9 cellular contexts compared by ENCODE assay signal in the genomic region with DNA sequence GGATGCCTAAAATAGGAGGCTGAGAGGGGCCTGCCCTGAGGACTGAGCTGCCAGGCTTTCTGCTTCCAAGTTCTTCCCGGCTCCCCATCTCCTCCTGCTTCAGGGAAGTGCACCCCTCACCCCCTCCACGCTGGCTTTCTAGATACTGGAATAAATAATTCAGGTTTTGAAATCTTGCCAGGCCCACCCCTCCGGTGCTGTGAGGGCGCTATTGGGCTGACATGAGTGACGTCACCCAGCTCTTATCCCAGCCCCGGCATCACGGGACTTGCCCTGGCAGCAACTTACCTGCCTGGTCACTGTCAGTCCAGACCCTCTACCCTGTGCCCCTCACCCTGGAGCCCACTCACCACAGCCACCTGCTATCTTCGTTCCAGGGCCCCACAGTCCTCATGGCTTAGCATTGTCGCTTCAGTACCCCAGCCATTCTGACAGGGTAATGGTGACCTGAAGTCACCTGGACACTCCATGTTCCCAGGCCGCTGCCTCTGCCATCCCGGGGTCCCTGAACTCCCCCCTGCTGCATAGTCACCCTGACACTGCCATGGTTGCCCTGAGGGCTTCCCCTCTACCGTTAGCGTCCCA. TPM values are rescaled to one million over a fixed set of nuclear protein-coding genes. Genes with fewer than 3 reads are reported as not detected.
A peak's percentile ranks its signal among the peaks of the same experiment; 100 is the strongest.
DNase-seq lines count a peak whose midpoint lies in the region; ATAC-seq and TF ChIP-seq lines count a peak whose summit lies in the region.
"Had no signal": no experiment of that assay in that cellular context is flagged by ENCODE, and none has a peak within 500 bp of the region (broad histone marks: within the 10 kb centered on the region; RNA-seq: fewer than 3 reads in every experiment).

No MANE protein-coding gene starts in this region.

- DNase-seq in GM10248 (ENCODE audit: extremely low spot score) (no peak), NCI-H69 (lab: John Stamatoyannopoulos, UW) (peak; percentile 68), left ventricle myocardium superior (peak; percentile 65), posterior cingulate gyrus (peak in 9 of 10 donors; percentile 38 to 96 (median 60)), MG63 (no peak)

- peak overlapping the region; percentile 89 for H3K27ac ChIP-seq in angular gyrus (ENCODE audit: low read depth, low read length)

- no peak overlapping the region; the same call in 1 of the 2 replicates for H3K4me3 ChIP-seq in MG63

- CTCF ChIA-PET in GM10248 (lab: Yijun Ruan, JAX) = interaction anchor here (0.6 to 8.0 kb wide), 23 partner anchors 8 to 347 kb away, joined by 3 to 103 read pairs (median 5); partner anchors contain the start of genes CD164L2 and MAP3K6

- POLR2A ChIA-PET in GM10248 (lab: Yijun Ruan, JAX) = no interaction called here

- intact Hi-C loops in left ventricle myocardium superior (cut with micrococcal nuclease) = no loop called here
- intact Hi-C loops in posterior cingulate gyrus (cut with DNase I) = loop anchor here (10.0 kb wide), 1 partner anchor 273 kb away; no protein-coding TSS in a partner anchor

- H3K9me3 ChIP-seq in MG63 = no peaks in the 10 kb centered on the region

- ATAC-seq in left ventricle myocardium superior (peak; percentile 60), GM21367 (IDR thresholded peaks at IDR 0.05; ENCODE audit: unreplicated experiment) (no peak), HG03159 (IDR thresholded peaks at IDR 0.05; ENCODE audit: unreplicated experiment) (no peak)

- H3K36me3 ChIP-seq in MG63 = no peaks in the 10 kb centered on the region

- H3K27me3 ChIP-seq in MG63 = no peaks in the 10 kb centered on the region

- TF ChIP-seq CTCF in GM10248 (IDR thresholded peaks at IDR 0.05; ENCODE audit: control extremely low read depth, extremely low read depth, low read depth, missing control alignments) = peak; percentile 23

RNA-seq across cellular contexts. Expression of gene GPR3, which starts 0.8 kb away (rescaled TPM):
- 0.12 TPM for total RNA-seq in left ventricle myocardium superior
- not detected in 2 replicates for total RNA-seq in MG63 (2014; rRNA removed; shearing (Covaris generic); ENCODE audit: low replicate concordance)

RNA-seq across cellular contexts. Expression of gene CD164L2, which starts 8.5 kb away (rescaled TPM):
- not detected for total RNA-seq in left ventricle myocardium superior
- not detected in 2 replicates for total RNA-seq in MG63 (2014; rRNA removed; shearing (Covaris generic); ENCODE audit: low replicate concordance)
- total RNA-seq: T-helper 2 cell treated with Interferon-gamma antibody and Interleukin-4, amounts not matched to agents 100 ng/mL and 5 ng/mL, for 36 hours had no signal

RNA-seq across cellular contexts. Expression of gene FCN3, which starts 17.0 kb away (rescaled TPM):
- 19.3 TPM for total RNA-seq in left ventricle myocardium superior
- not detected in 2 replicates for total RNA-seq in MG63 (2014; rRNA removed; shearing (Covaris generic); ENCODE audit: low replicate concordance)
- total RNA-seq: T-helper 2 cell treated with Interferon-gamma antibody and Interleukin-4, amounts not matched to agents 100 ng/mL and 5 ng/mL, for 36 hours had no signal

RNA-seq across cellular contexts. Expression of gene MAP3K6, which starts 24.8 kb away (rescaled TPM):
- total RNA-seq in left ventricle myocardium superior = 46.6 TPM
- 11.5 and 26.9 TPM in 2 replicates for total RNA-seq in MG63 (2014; rRNA removed; shearing (Covaris generic); ENCODE audit: low replicate concordance)

RNA-seq across cellular contexts. Expression of gene SYTL1, which starts 49.8 kb away (rescaled TPM):
- 1.1 TPM for total RNA-seq in left ventricle myocardium superior
- total RNA-seq in MG63 (2014; rRNA removed; shearing (Covaris generic); ENCODE audit: low replicate concordance) = not detected in 2 replicates

Comparison
In these comparisons a context has a peak if more than half of its experiments do, and no peak if none do; other contexts are left out.
1. DNase-seq: peak in NCI-H69 (single experiment), left ventricle myocardium superior (single experiment) and posterior cingulate gyrus (9 of 10); none in GM10248 (single experiment) and MG63 (single experiment).
2. RNA of gene FCN3, which starts 17.0 kb away (total RNA-seq): 19.3 TPM in left ventricle myocardium superior (single experiment); not detected in MG63; every median in the first group is over 10 times any median in the second.